In the genomic region with DNA sequence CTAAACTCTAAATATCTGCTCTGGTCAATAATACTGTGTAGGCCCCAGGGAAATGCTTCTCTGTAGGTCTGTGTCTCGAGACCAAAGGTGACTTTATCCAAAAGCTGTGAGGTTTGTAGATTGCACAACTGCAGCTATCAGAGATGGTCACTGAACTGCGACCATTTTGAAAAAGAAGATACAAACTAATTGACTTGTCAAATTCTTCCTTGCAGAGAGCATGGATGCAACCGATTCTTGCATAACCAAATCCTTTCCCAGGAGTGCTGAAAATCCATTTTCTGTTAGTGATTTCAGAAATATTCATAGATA, we compare ENCODE assay signal across 2 cellular contexts.
TF ChIP-seq lines count a peak whose summit lies in the region.

No MANE protein-coding gene starts in this region.

TF ChIP-seq in HCT116, 20 proteins besides CTCF, POLR2A, EP300 and RAD21 (continued from another document):
- TF ChIP-seq TCF7L2 (IDR thresholded peaks at IDR 0.05; ENCODE audit: borderline replicate concordance, extremely low read depth, insufficient read depth, insufficient read length) (no peak), CBX3 (IDR thresholded peaks at IDR 0.05; ENCODE audit: low read depth) (no peak)
- TF ChIP-seq, protein P1, sequence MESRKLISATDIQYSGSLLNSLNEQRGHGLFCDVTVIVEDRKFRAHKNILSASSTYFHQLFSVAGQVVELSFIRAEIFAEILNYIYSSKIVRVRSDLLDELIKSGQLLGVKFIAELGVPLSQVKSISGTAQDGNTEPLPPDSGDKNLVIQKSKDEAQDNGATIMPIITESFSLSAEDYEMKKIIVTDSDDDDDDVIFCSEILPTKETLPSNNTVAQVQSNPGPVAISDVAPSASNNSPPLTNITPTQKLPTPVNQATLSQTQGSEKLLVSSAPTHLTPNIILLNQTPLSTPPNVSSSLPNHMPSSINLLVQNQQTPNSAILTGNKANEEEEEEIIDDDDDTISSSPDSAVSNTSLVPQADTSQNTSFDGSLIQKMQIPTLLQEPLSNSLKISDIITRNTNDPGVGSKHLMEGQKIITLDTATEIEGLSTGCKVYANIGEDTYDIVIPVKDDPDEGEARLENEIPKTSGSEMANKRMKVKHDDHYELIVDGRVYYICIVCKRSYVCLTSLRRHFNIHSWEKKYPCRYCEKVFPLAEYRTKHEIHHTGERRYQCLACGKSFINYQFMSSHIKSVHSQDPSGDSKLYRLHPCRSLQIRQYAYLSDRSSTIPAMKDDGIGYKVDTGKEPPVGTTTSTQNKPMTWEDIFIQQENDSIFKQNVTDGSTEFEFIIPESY (IDR thresholded peaks at IDR 0.05; ENCODE audit: extremely low read depth, insufficient replicate concordance, low read length), result no peak

TF ChIP-seq in liver, 16 proteins besides CTCF, POLR2A, EP300 and RAD21 (continued from another document):
- TF ChIP-seq, protein P1 (IDR thresholded peaks at IDR 0.05), result no peak
- TF ChIP-seq HNF4G (IDR thresholded peaks at IDR 0.05) (no peak), RXRA (IDR thresholded peaks at IDR 0.05) (peak in 1 of 2 donors; percentile 28)
